10 cellular contexts compared by ENCODE assay signal in genomic region chr14:65961004-65961403, GRCh38.
DNase-seq lines count a peak whose midpoint lies in the region; ATAC-seq, FAIRE-seq and TF ChIP-seq lines count a peak whose summit lies in the region.
"Had no signal": no experiment of that assay in that cellular context is flagged by ENCODE, and none has a peak within 500 bp of the region (broad histone marks: within the 10 kb centered on the region; RNA-seq: fewer than 3 reads in every experiment).

No MANE protein-coding gene starts in this region.

- peaks cover 5% of the 10 kb centered on the region for H3K4me1 Mint-ChIP-seq in glutamatergic neuron (ENCODE audit: low read depth, unreplicated experiment)

- H3K27ac ChIP-seq in HEK293 (ENCODE audit: extremely low read depth, low read depth, low read length) (no peak overlapping the region), OCI-LY3 (ENCODE audit: low read length) (no peak overlapping the region)
- H3K27ac ChIP-seq: SK-N-MC, thoracic aorta had no signal

- peaks cover 2% of the 10 kb centered on the region for H3K27me3 Mint-ChIP-seq in glutamatergic neuron (ENCODE audit: unreplicated experiment)

- peaks cover 51% of the 10 kb centered on the region for H3K27me3 ChIP-seq in OCI-LY3 (ENCODE audit: low read depth, low read length)

- H3K36me3 ChIP-seq in HEK293 (ENCODE audit: control insufficient read depth in 2 of 2, insufficient read depth in 1 of 2, low read length in 2 of 2): no peaks in the 10 kb centered on the region
- H3K36me3 ChIP-seq in OCI-LY3 (replicated peaks; ENCODE audit: low read depth, low read length): no peaks in the 10 kb centered on the region
- H3K36me3 ChIP-seq: thoracic aorta had no signal

- H3K9me3 ChIP-seq in HEK293 (ENCODE audit: control insufficient read depth, insufficient read depth, low read depth, low read length) (no peaks in the 10 kb centered on the region), OCI-LY3 (ENCODE audit: insufficient read depth, low read length) (no peaks in the 10 kb centered on the region)
- H3K9me3 ChIP-seq: thoracic aorta had no signal

- no peaks in the 10 kb centered on the region for H3K79me2 ChIP-seq in OCI-LY3 (ENCODE audit: low read length)

- H3K9me3 Mint-ChIP-seq in glutamatergic neuron (ENCODE audit: unreplicated experiment): no peaks in the 10 kb centered on the region

- POLR2A ChIA-PET in HEK293 (lab: Yijun Ruan, JAX): no interaction called here

- peak overlapping the region; percentile 22; the same call in 1 of the 2 replicates for H3K4me2 ChIP-seq in OCI-LY3 (ENCODE audit: low read length)

- H2AFZ ChIP-seq in OCI-LY3 (ENCODE audit: low read depth, low read length): no peak overlapping the region

- CTCF ChIA-PET in HEK293 (lab: Yijun Ruan, JAX): interaction anchor here (0.6 to 5.6 kb wide), 30 partner anchors 9 to 1810 kb away, joined by 3 to 62 read pairs (median 4); partner anchors contain the start of gene FUT8

- no peak for DNase-seq in D721Med (ENCODE audit: insufficient read length, low spot score)
- DNase-seq in activated T-cell treated with anti-CD3 and anti-CD28 coated beads, Interleukin-2, amount 50 U/mL, for 48 hours: peak; percentile 90 to 93
- peak; percentile 82 for DNase-seq in glutamatergic neuron
- DNase-seq in stimulated activated CD4-positive, alpha-beta T cell treated with anti-CD3 and anti-CD28 coated beads, Interleukin-12 subunit alpha, Interleukin-12 subunit beta, amount 100 ng/mL, for 48 hours (ENCODE audit: low read depth in 2 of 3, low spot score in 1 of 3): peak; percentile 77 to 86 (median 78)
- no peak for DNase-seq in SHP77 treated with DMSO at 0.1 percent for 48 hours (lab: John Stamatoyannopoulos, UW)

- H3K27ac Mint-ChIP-seq in glutamatergic neuron (ENCODE audit: unreplicated experiment): no peak overlapping the region

- H3K4me3 ChIP-seq in HEK293 (ENCODE audit: low read depth, low read length): no peak overlapping the region
- H3K4me3 ChIP-seq in OCI-LY3 (ENCODE audit: low read length): no peak overlapping the region
- H3K4me3 ChIP-seq: SK-N-MC, thoracic aorta had no signal

- TF ChIP-seq CTCF in D721Med (IDR thresholded peaks at IDR 0.05; ENCODE audit: insufficient read depth, missing control alignments) (peak; percentile 58), HEK293 (tag by site-specific recombination; IDR thresholded peaks at IDR 0.05) (no peak), OCI-LY3 (IDR thresholded peaks at IDR 0.05; ENCODE audit: low read depth, low read length) (peak; percentile 77), glutamatergic neuron (IDR thresholded peaks at IDR 0.05; ENCODE audit: partially characterized antibody, unreplicated experiment) (peak; percentile 79)

- no peak for FAIRE-seq in D721Med (lab: Jason Lieb, UNC)

- no peaks in the 10 kb centered on the region for H3K36me3 Mint-ChIP-seq in glutamatergic neuron (ENCODE audit: unreplicated experiment)

- no peaks in the 10 kb centered on the region for H3K4me1 ChIP-seq in HEK293 (ENCODE audit: control insufficient read depth, insufficient read depth, low read length)
- H3K4me1 ChIP-seq in OCI-LY3 (ENCODE audit: low read length): peaks cover 15% of the 10 kb centered on the region; the same call in 1 of the 2 replicates

- H3K9ac ChIP-seq in OCI-LY3 (ENCODE audit: low read length): no peak overlapping the region

- no peaks in the 10 kb centered on the region for H4K20me1 ChIP-seq in OCI-LY3 (ENCODE audit: insufficient read depth, low read length)

- no peak for ATAC-seq in GM21528 (IDR thresholded peaks at IDR 0.05; ENCODE audit: low FRiP score, unreplicated experiment)

- no peak overlapping the region for H3K4me3 Mint-ChIP-seq in glutamatergic neuron (ENCODE audit: unreplicated experiment)

TF ChIP-seq in HEK293, 187 proteins besides CTCF, POLR2A, EP300 and RAD21:
- TF ChIP-seq HOXA7 (CRISPR knock-in tag; IDR thresholded peaks at IDR 0.05; ENCODE audit: borderline replicate concordance): no peak
- TF ChIP-seq ZBTB8A (tag by site-specific recombination; IDR thresholded peaks at IDR 0.05): no peak
- no peak for TF ChIP-seq ZNF843 (tag by site-specific recombination; IDR thresholded peaks at IDR 0.05)
- TF ChIP-seq ZNF324 (tag by site-specific recombination; IDR thresholded peaks at IDR 0.05): no peak
- TF ChIP-seq ZNF654 (tag by site-specific recombination; IDR thresholded peaks at IDR 0.05; ENCODE audit: low read depth): peak; percentile 13; the same call in 1 of the 2 replicates
- no peak for TF ChIP-seq ZSCAN18 (tag by site-specific recombination; IDR thresholded peaks at IDR 0.05)
- TF ChIP-seq ZNF148 (tag by site-specific recombination; IDR thresholded peaks at IDR 0.05; ENCODE audit: borderline replicate concordance): no peak

Comparison
In these comparisons a context has a peak if more than half of its experiments do, and no peak if none do; other contexts are left out.
1. DNase-seq: peak in activated T-cell treated with anti-CD3 and anti-CD28 coated beads, Interleukin-2, amount 50 U/mL, for 48 hours (2 of 2), glutamatergic neuron (single experiment) and stimulated activated CD4-positive, alpha-beta T cell treated with anti-CD3 and anti-CD28 coated beads, Interleukin-12 subunit alpha, Interleukin-12 subunit beta, amount 100 ng/mL, for 48 hours (3 of 3); none in D721Med (single experiment) and SHP77 treated with DMSO at 0.1 percent for 48 hours (single experiment).